Comparison of ENCODE assay signal across 8 cellular contexts in genomic region chr20:62143118-62143975, GRCh38. TPM values are rescaled to one million over a fixed set of nuclear protein-coding genes. Genes with fewer than 3 reads are reported as not detected.
DNase-seq lines count a peak whose midpoint lies in the region; ATAC-seq, FAIRE-seq and TF ChIP-seq lines count a peak whose summit lies in the region.

PSMA7 (minus strand) TSS chr20:62143394; CDS start chr20:62143303, 91 bp downstream.
A gene with protein sequence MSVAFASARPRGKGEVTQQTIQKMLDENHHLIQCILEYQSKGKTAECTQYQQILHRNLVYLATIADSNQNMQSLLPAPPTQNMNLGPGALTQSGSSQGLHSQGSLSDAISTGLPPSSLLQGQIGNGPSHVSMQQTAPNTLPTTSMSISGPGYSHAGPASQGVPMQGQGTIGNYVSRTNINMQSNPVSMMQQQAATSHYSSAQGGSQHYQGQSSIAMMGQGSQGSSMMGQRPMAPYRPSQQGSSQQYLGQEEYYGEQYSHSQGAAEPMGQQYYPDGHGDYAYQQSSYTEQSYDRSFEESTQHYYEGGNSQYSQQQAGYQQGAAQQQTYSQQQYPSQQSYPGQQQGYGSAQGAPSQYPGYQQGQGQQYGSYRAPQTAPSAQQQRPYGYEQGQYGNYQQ (plus strand): TSS chr20:62143769. CDS start chr20:62143821, 52 bp downstream.

- H3K9me3 Mint-ChIP-seq in central memory CD8-positive, alpha-beta T cell: no peaks in the 10 kb centered on the region

- peaks cover 47% of the 10 kb centered on the region for H3K4me1 Mint-ChIP-seq in central memory CD8-positive, alpha-beta T cell

- no peak for TF ChIP-seq EP300 in A549 (IDR thresholded peaks at IDR 0.05)

- no peak for FAIRE-seq in A549 (lab: Jason Lieb, UNC)

- ATAC-seq in A549: peak; percentile 82 to 84
- peak; percentile 58 for ATAC-seq in GM18517 (IDR thresholded peaks at IDR 0.05; ENCODE audit: unreplicated experiment)
- peak; percentile 68 for ATAC-seq in HG03025 (IDR thresholded peaks at IDR 0.05; ENCODE audit: low FRiP score, unreplicated experiment)
- peak; percentile 81 for ATAC-seq in central memory CD8-positive, alpha-beta T cell (replicated peaks; ENCODE audit: extremely low read depth, poor library complexity, severe bottlenecking)

- TF ChIP-seq CTCF in A549 (IDR thresholded peaks at IDR 0.05): no peak

- peak within 1 kb of the TSS; percentile 91 for H3K27ac Mint-ChIP-seq in central memory CD8-positive, alpha-beta T cell (ENCODE audit: low read depth)

- no peaks in the 10 kb centered on the region for H3K27me3 Mint-ChIP-seq in central memory CD8-positive, alpha-beta T cell

- CTCF ChIA-PET in A549 (lab: Yijun Ruan, JAX): interaction anchor here (1.1 to 2.5 kb wide), 2 partner anchors 13 to 19 kb away, joined by 3 to 9 read pairs; no protein-coding TSS in a partner anchor

- POLR2A ChIA-PET in A549 (lab: Yijun Ruan, JAX): interaction anchor here (1.0 to 2.5 kb wide), 2 partner anchors 22 to 77 kb away, joined by 4 to 12 read pairs; partner anchors contain the start of gene LSM14B

- no peak for TF ChIP-seq RAD21 in A549 (conservative IDR thresholded peaks at IDR 0.05 in 1 of 2, IDR thresholded peaks at IDR 0.05 in 1 of 2)

- TF ChIP-seq POLR2A in A549 (IDR thresholded peaks at IDR 0.05; ENCODE audit: low read length): peak; percentile 85

- DNase-seq in A549 (ENCODE audit: low read depth in 1 of 2, low spot score in 1 of 2) (peak; percentile 75 to 90), NCI-H2171 (lab: John Stamatoyannopoulos, UW) (peak; percentile 94), kidney glomerular epithelial cell (lab: John Stamatoyannopoulos, UW) (peak; percentile 85)
- DNase-seq in activated CD4-positive, CD25-positive, alpha-beta regulatory T cell (lab: John Stamatoyannopoulos, UW): peak; percentile 65 to 85 (median 76)
- DNase-seq in central memory CD8-positive, alpha-beta T cell (ENCODE audit: low spot score in 2 of 2): peak; percentile 74 to 79
- peak; percentile 68 to 79 for DNase-seq in stimulated activated CD4-positive, alpha-beta T cell treated with anti-CD3 and anti-CD28 coated beads, Interleukin-15, amount 100 ng/mL, for 48 hours (ENCODE audit: low read depth in 2 of 2)

- peak within 1 kb of the TSS; percentile 98 for H3K4me3 ChIP-seq in A549

- WGBS in A549 (ENCODE audit: missing lambda C conversion rate): 0% methylated on average over 15 of the region's 143 CpGs

- H3K4me3 Mint-ChIP-seq in central memory CD8-positive, alpha-beta T cell: peak within 1 kb of the TSS; percentile 81

- peaks cover 50% of the 10 kb centered on the region for H3K36me3 Mint-ChIP-seq in central memory CD8-positive, alpha-beta T cell (ENCODE audit: insufficient read depth)

- H3K4me2 ChIP-seq in A549: peak within 1 kb of the TSS; percentile 88

- H3K9me3 ChIP-seq in A549: no peaks in the 10 kb centered on the region

- H3K27ac ChIP-seq in A549: peak within 1 kb of the TSS; percentile 98

- H3K4me1 ChIP-seq in A549: peaks cover 18% of the 10 kb centered on the region

TF ChIP-seq in A549, 52 proteins besides CTCF, POLR2A, EP300 and RAD21 (continues in another document):
- TF ChIP-seq JUNB (IDR thresholded peaks at IDR 0.05): no peak
- TF ChIP-seq, protein P1, sequence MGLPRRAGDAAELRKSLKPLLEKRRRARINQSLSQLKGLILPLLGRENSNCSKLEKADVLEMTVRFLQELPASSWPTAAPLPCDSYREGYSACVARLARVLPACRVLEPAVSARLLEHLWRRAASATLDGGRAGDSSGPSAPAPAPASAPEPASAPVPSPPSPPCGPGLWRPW (IDR thresholded peaks at IDR 0.05): no peak
- TF ChIP-seq FOSL2 (IDR thresholded peaks at IDR 0.05): no peak
- TF ChIP-seq FOSL2 (CRISPR knock-in tag; IDR thresholded peaks at IDR 0.05): no peak
- no peak for TF ChIP-seq USF2 (IDR thresholded peaks at IDR 0.05)
- no peak for TF ChIP-seq RCOR1 (IDR thresholded peaks at IDR 0.05; ENCODE audit: low read depth, low read length)
- TF ChIP-seq MAFK (IDR thresholded peaks at IDR 0.05; ENCODE audit: partially characterized antibody): peak; percentile 47
- TF ChIP-seq EHF (CRISPR knock-in tag; IDR thresholded peaks at IDR 0.05): no peak
- TF ChIP-seq MYC (IDR thresholded peaks at IDR 0.05; ENCODE audit: borderline replicate concordance, low read length): 0 out of 2 replicates have a peak, but pooled peaks have one; percentile 29
- TF ChIP-seq EHMT2 (IDR thresholded peaks at IDR 0.05; ENCODE audit: low read depth): no peak
- no peak for TF ChIP-seq HMGXB4 (CRISPR knock-in tag; IDR thresholded peaks at IDR 0.05; ENCODE audit: borderline replicate concordance)
- TF ChIP-seq ZNF302 (CRISPR knock-in tag; IDR thresholded peaks at IDR 0.05): no peak
- TF ChIP-seq FOSB (CRISPR knock-in tag; IDR thresholded peaks at IDR 0.05): no peak
- TF ChIP-seq HDAC2 (IDR thresholded peaks at IDR 0.05): no peak
- TF ChIP-seq, protein P2, sequence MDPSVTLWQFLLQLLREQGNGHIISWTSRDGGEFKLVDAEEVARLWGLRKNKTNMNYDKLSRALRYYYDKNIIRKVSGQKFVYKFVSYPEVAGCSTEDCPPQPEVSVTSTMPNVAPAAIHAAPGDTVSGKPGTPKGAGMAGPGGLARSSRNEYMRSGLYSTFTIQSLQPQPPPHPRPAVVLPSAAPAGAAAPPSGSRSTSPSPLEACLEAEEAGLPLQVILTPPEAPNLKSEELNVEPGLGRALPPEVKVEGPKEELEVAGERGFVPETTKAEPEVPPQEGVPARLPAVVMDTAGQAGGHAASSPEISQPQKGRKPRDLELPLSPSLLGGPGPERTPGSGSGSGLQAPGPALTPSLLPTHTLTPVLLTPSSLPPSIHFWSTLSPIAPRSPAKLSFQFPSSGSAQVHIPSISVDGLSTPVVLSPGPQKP (IDR thresholded peaks at IDR 0.05; ENCODE audit: low read depth, low read length): no peak
- TF ChIP-seq BCL3 (IDR thresholded peaks at IDR 0.05): peak; percentile 85; the same call in 2 of the 3 replicates
- TF ChIP-seq, protein P3, sequence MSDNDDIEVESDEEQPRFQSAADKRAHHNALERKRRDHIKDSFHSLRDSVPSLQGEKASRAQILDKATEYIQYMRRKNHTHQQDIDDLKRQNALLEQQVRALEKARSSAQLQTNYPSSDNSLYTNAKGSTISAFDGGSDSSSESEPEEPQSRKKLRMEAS (IDR thresholded peaks at IDR 0.05): peak; percentile 50; the same call in 1 of the 2 replicates
- no peak for TF ChIP-seq KDM1A (IDR thresholded peaks at IDR 0.05; ENCODE audit: low read depth)
- no peak for TF ChIP-seq CHD2 (IDR thresholded peaks at IDR 0.05; ENCODE audit: low read length, partially characterized antibody)
- no peak for TF ChIP-seq SMC3 (IDR thresholded peaks at IDR 0.05)
- peak; percentile 60; the same call in 1 of the 2 replicates for TF ChIP-seq PHF8 (IDR thresholded peaks at IDR 0.05; ENCODE audit: borderline replicate concordance, low read depth)
- TF ChIP-seq JUN (IDR thresholded peaks at IDR 0.05): peak; percentile 45 to 86; a peak in 3 of 5 replicates
- TF ChIP-seq CHD4 (IDR thresholded peaks at IDR 0.05; ENCODE audit: borderline replicate concordance): no peak
- TF ChIP-seq BHLHE40 (IDR thresholded peaks at IDR 0.05; ENCODE audit: low read depth, low read length): no peak

RNA-seq across cellular contexts. Expression of gene PSMA7, which starts in this region (rescaled TPM):
- polyA plus RNA-seq in A549 (2011; rRNA removed) (494 and 562 TPM in 2 replicates), A549 (2017; fragmentation: RNase III; extraction: RNeasy Plus Mini Kit Qiagen cat#74134 plus additional on column Dnase treatment) (496 to 535 TPM (median 511 TPM) in 3 replicates)
- 893 and 1,062 TPM in 2 replicates for polyA plus RNA-seq in A549 (2012; cell fraction: cytosol; rRNA removed)
- 797 and 808 TPM in 2 replicates for polyA plus RNA-seq in A549 (2012; cell fraction: nucleus; rRNA removed)
- polyA minus RNA-seq in A549 (2011; rRNA and poly(A)+ RNA removed): 208 and 235 TPM in 2 replicates

RNA-seq across cellular contexts. Expression of the second gene that starts in this region (rescaled TPM):
- polyA plus RNA-seq in A549 (2011; rRNA removed) (7.4 and 7.5 TPM in 2 replicates), A549 (2017; fragmentation: RNase III; extraction: RNeasy Plus Mini Kit Qiagen cat#74134 plus additional on column Dnase treatment) (12.0 to 13.1 TPM (median 12.9 TPM) in 3 replicates)
- 14.2 and 19.2 TPM in 2 replicates for polyA plus RNA-seq in A549 (2012; cell fraction: cytosol; rRNA removed)
- polyA plus RNA-seq in A549 (2012; cell fraction: nucleus; rRNA removed): 42.3 and 66.6 TPM in 2 replicates
- 8.4 and 12.7 TPM in 2 replicates for polyA minus RNA-seq in A549 (2011; rRNA and poly(A)+ RNA removed)

Comparison
In these comparisons a context has a peak if more than half of its experiments do, and no peak if none do; other contexts are left out.
1. Peak in every context shown above with its lines: DNase-seq, ATAC-seq, H3K4me3 ChIP-seq and H3K27ac ChIP-seq.